Comparison of ENCODE assay signal across 9 cellular contexts in the genomic region with DNA sequence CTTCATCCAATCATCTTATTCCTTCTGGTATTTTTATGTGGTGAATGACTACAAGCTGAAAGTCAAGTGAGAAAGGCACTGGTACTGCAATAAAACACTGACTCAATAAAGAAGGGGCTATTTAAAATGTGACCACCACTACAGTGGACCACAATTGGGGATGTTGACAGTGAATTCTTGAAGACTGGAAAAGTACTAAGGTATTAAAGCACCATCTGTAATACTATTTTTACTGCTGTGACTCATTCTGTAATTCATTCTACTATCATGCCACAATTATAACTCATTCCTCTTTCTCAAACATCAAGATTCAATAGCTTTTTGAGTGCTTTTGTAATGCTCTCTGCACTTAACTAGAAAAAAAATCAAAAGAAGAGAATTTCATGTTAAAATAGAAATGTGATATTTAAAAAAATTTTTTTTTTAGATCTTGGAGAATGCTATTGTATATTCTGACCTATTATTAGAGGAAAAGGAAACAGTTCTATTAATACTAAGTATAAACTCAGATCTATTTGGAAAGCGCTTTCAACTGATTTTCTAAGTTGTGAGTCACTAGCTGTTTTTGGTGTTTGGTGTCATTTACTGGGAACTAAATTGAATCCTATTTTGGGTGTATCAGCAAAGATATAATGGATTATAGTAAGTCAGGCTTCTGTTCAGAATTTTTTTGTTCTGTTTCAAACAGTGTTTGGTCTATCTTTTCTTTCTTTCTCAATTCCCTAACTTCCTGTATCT.
DNase-seq lines count a peak whose midpoint lies in the region; TF ChIP-seq lines count a peak whose summit lies in the region.
"Had no signal": no experiment of that assay in that cellular context is flagged by ENCODE, and none has a peak within 500 bp of the region (broad histone marks: within the 10 kb centered on the region; RNA-seq: fewer than 3 reads in every experiment).

No MANE protein-coding gene starts in this region.

- H3K27me3 ChIP-seq in skeletal muscle tissue (ENCODE audit: control insufficient read depth in 3 of 3, insufficient read depth in 3 of 3, low read length in 3 of 3) = no peaks in the 10 kb centered on the region
- H3K27me3 ChIP-seq: Peyer's patch had no signal

- H3K4me3 ChIP-seq in fibroblast of pulmonary artery (replicated peaks; ENCODE audit: low read depth, low read length) (no peak overlapping the region), skeletal muscle tissue (ENCODE audit: low read length in 3 of 3) (no peak overlapping the region)
- H3K4me3 ChIP-seq: Peyer's patch had no signal

- H3K4me1 ChIP-seq in skeletal muscle tissue (ENCODE audit: control insufficient read depth in 3 of 3, insufficient read depth in 3 of 3, low read length in 3 of 3) = peaks cover 7 to 12% (median 8%) of the 10 kb centered on the region in 3 donors

- H3K36me3 ChIP-seq in skeletal muscle tissue (ENCODE audit: control insufficient read depth in 3 of 3, insufficient read depth in 3 of 3, low read length in 3 of 3) = no peaks in the 10 kb centered on the region
- H3K36me3 ChIP-seq: Peyer's patch had no signal

- DNase-seq in EH (ENCODE audit: low read depth) (peak; percentile 96), RKO (ENCODE audit: low spot score) (peak; percentile 24), fibroblast of pulmonary artery (ENCODE audit: low read depth) (peak; percentile 61), medulla oblongata (ENCODE audit: extremely low spot score) (no peak), NCI-H446 (lab: John Stamatoyannopoulos, UW) (no peak), NCI-H1105 (lab: John Stamatoyannopoulos, UW) (no peak), NCI-H1092 treated with DMSO at 0.1 percent for 48 hours (lab: John Stamatoyannopoulos, UW) (no peak)
- DNase-seq: Peyer's patch had no signal

- no peaks in the 10 kb centered on the region for H3K9me3 ChIP-seq in skeletal muscle tissue (ENCODE audit: control insufficient read depth in 3 of 3, low read length in 3 of 3)
- H3K9me3 ChIP-seq: Peyer's patch had no signal

- peak overlapping the region; percentile 81 for H3K27ac ChIP-seq in skeletal muscle tissue (ENCODE audit: low read depth, low read length)

- no peak for TF ChIP-seq CTCF in fibroblast of pulmonary artery (IDR thresholded peaks at IDR 0.05; ENCODE audit: low read length, missing control alignments)

- no peak overlapping the region for H3K9ac ChIP-seq in skeletal muscle tissue (ENCODE audit: low read depth in 1 of 3, low read length in 3 of 3)

Comparison
In these comparisons a context has a peak if more than half of its experiments do, and no peak if none do; other contexts are left out.
1. DNase-seq: peak in EH (single experiment), RKO (single experiment) and fibroblast of pulmonary artery (single experiment); none in medulla oblongata (single experiment), NCI-H446 (0 of 2), NCI-H1105 (single experiment) and NCI-H1092 treated with DMSO at 0.1 percent for 48 hours (single experiment).